Comparison of ENCODE assay signal across 8 cellular contexts in genomic region chr11:2445107-2445947, GRCh38. TPM values are rescaled to one million over a fixed set of nuclear protein-coding genes. Genes with fewer than 3 reads are reported as not detected.
DNase-seq lines count a peak whose midpoint lies in the region; ATAC-seq and TF ChIP-seq lines count a peak whose summit lies in the region.

No MANE protein-coding gene starts in this region.

- no peak overlapping the region for H3K27ac ChIP-seq in sigmoid colon

- H3K9me3 Mint-ChIP-seq in activated CD4-positive, alpha-beta T cell treated with anti-CD3 and anti-CD28 coated beads, Interleukin-2, amount 10 ng/mL, durations not matched to agents 7 days and 5 days: no peaks in the 10 kb centered on the region

- intact Hi-C loops in Right ventricle myocardium superior (cut with DNase I) (loop anchor here (5.0 kb wide), 2 partner anchors 77 to 532 kb away; no protein-coding TSS in a partner anchor), sigmoid colon (cut with DNase I) (no loop called here)

- H3K9me3 ChIP-seq in sigmoid colon: no peaks in the 10 kb centered on the region

- WGBS in sigmoid colon, 2 donors: 2 to 6% methylated on average over 80 of the region's 80 CpGs

- H3K4me3 ChIP-seq in sigmoid colon: peak overlapping the region in 3 of 4 donors; percentile 34 to 43 (median 38)

- POLR2A ChIA-PET in HEK293T (lab: Yijun Ruan, JAX): no interaction called here
- POLR2A ChIA-PET in activated CD4-positive, alpha-beta T cell treated with anti-CD3 and anti-CD28 coated beads, Interleukin-2, amount 10 ng/mL, durations not matched to agents 7 days and 5 days (lab: Charles Lee): no interaction called here

- DNase-seq in HEK293T (ENCODE audit: extremely low spot score) (peak; percentile 26), Right ventricle myocardium superior (peak; percentile 55), sigmoid colon (no peak), GM10266 (ENCODE audit: extremely low spot score) (no peak), erythroblast (lab: John Stamatoyannopoulos, UW) (no peak), EL (no peak)
- DNase-seq in activated CD4-positive, alpha-beta T cell treated with anti-CD3 and anti-CD28 coated beads, Interleukin-2, amount 10 ng/mL, durations not matched to agents 7 days and 5 days: peak; percentile 26

- peaks cover 18 to 88% (median 47%) of the 10 kb centered on the region in 3 donors for H3K27me3 ChIP-seq in sigmoid colon

- CTCF ChIA-PET in HEK293T (lab: Yijun Ruan, JAX): interaction anchor here (0.6 kb wide), 1 partner anchor 259 kb away, joined by 3 read pairs; no protein-coding TSS in a partner anchor
- CTCF ChIA-PET in activated CD4-positive, alpha-beta T cell treated with anti-CD3 and anti-CD28 coated beads, Interleukin-2, amount 10 ng/mL, durations not matched to agents 7 days and 5 days (lab: Charles Lee): interaction anchor here (1.2 to 2.1 kb wide), 3 partner anchors 75 to 88 kb away, joined by 3 to 5 read pairs (median 4); no protein-coding TSS in a partner anchor

- H3K36me3 Mint-ChIP-seq in activated CD4-positive, alpha-beta T cell treated with anti-CD3 and anti-CD28 coated beads, Interleukin-2, amount 10 ng/mL, durations not matched to agents 7 days and 5 days (ENCODE audit: low read depth): peaks cover 5% of the 10 kb centered on the region

- no peaks in the 10 kb centered on the region for H3K36me3 ChIP-seq in sigmoid colon

- no peak for TF ChIP-seq POLR2A in sigmoid colon (IDR thresholded peaks at IDR 0.05)
- no peak for TF ChIP-seq POLR2A in erythroblast (IDR thresholded peaks at IDR 0.05; ENCODE audit: low read length)

- no peak for TF ChIP-seq EP300 in sigmoid colon (IDR thresholded peaks at IDR 0.05)

- no peak for TF ChIP-seq CTCF in sigmoid colon (IDR thresholded peaks at IDR 0.05)
- TF ChIP-seq CTCF in GM10266 (IDR thresholded peaks at IDR 0.05; ENCODE audit: control insufficient read depth, insufficient read depth, low read depth, missing control alignments): no peak

- peak overlapping the region; percentile 86 for H3K27ac Mint-ChIP-seq in activated CD4-positive, alpha-beta T cell treated with anti-CD3 and anti-CD28 coated beads, Interleukin-2, amount 10 ng/mL, durations not matched to agents 7 days and 5 days

- H3K4me1 ChIP-seq in sigmoid colon: peaks cover 0 to 15% (median 4%) of the 10 kb centered on the region in 4 donors

- peaks cover 39% of the 10 kb centered on the region for H3K4me1 Mint-ChIP-seq in activated CD4-positive, alpha-beta T cell treated with anti-CD3 and anti-CD28 coated beads, Interleukin-2, amount 10 ng/mL, durations not matched to agents 7 days and 5 days

- ATAC-seq in Right ventricle myocardium superior (ENCODE audit: poor library complexity): peak; percentile 3
- ATAC-seq in HG02588 (IDR thresholded peaks at IDR 0.05; ENCODE audit: unreplicated experiment): no peak

- H3K27me3 Mint-ChIP-seq in activated CD4-positive, alpha-beta T cell treated with anti-CD3 and anti-CD28 coated beads, Interleukin-2, amount 10 ng/mL, durations not matched to agents 7 days and 5 days: peaks cover 10% of the 10 kb centered on the region

- peak overlapping the region; percentile 91 for H3K4me3 Mint-ChIP-seq in activated CD4-positive, alpha-beta T cell treated with anti-CD3 and anti-CD28 coated beads, Interleukin-2, amount 10 ng/mL, durations not matched to agents 7 days and 5 days

TF ChIP-seq in HEK293T, 16 proteins besides CTCF, POLR2A, EP300 and RAD21:
- peak; percentile 38; the same call in 1 of the 2 replicates for TF ChIP-seq L3MBTL2 (conservative IDR thresholded peaks at IDR 0.05)
- TF ChIP-seq ELF4 (IDR thresholded peaks at IDR 0.05): no peak
- TF ChIP-seq FOXM1 (IDR thresholded peaks at IDR 0.05; ENCODE audit: borderline replicate concordance): no peak

RNA-seq across cellular contexts. Expression of gene KCNQ1, which starts 0.5 kb away (rescaled TPM):
- total RNA-seq in activated CD4-positive, alpha-beta T cell treated with anti-CD3 and anti-CD28 coated beads, Interleukin-2, amount 10 ng/mL, durations not matched to agents 7 days and 5 days: 10 to 100 TPM; 20.4 to 24.3 TPM
- total RNA-seq in Right ventricle myocardium superior (33.4 TPM), sigmoid colon (1 to 10 TPM; 1.1 to 3.8 (median 3.1) TPM)
- polyA plus RNA-seq in sigmoid colon: 10 to 100 TPM in 1 of 3 donors, 1 to 10 TPM in 2; 7.8 to 25.2 (median 9.5) TPM

RNA-seq across cellular contexts. Expression of gene TRPM5, which starts 1.0 kb away (rescaled TPM):
- under 1 TPM in 1 of 2 experiments, not detected in 1; 0.07 TPM for total RNA-seq in activated CD4-positive, alpha-beta T cell treated with anti-CD3 and anti-CD28 coated beads, Interleukin-2, amount 10 ng/mL, durations not matched to agents 7 days and 5 days
- not detected for total RNA-seq in Right ventricle myocardium superior
- total RNA-seq in sigmoid colon: not detected
- 1 to 10 TPM in 1 of 3 donors, under 1 TPM in 1, not detected in 1; 0.60 to 2.8 TPM for polyA plus RNA-seq in sigmoid colon

RNA-seq across cellular contexts. Expression of gene TSSC4, which starts 44.8 kb away (rescaled TPM):
- 10 to 100 TPM; 31.1 to 47.5 TPM for total RNA-seq in activated CD4-positive, alpha-beta T cell treated with anti-CD3 and anti-CD28 coated beads, Interleukin-2, amount 10 ng/mL, durations not matched to agents 7 days and 5 days
- 36.2 TPM for total RNA-seq in Right ventricle myocardium superior
- 10 to 100 TPM; 45.1 to 60.1 (median 53.2) TPM for total RNA-seq in sigmoid colon
- polyA plus RNA-seq in sigmoid colon: 10 to 100 TPM; 43.7 to 51.1 (median 47.7) TPM

Comparison
In these comparisons a context has a peak if more than half of its experiments do, and no peak if none do; other contexts are left out.
1. DNase-seq: peak in HEK293T (single experiment), activated CD4-positive, alpha-beta T cell treated with anti-CD3 and anti-CD28 coated beads, Interleukin-2, amount 10 ng/mL, durations not matched to agents 7 days and 5 days (single experiment) and Right ventricle myocardium superior (single experiment); none in sigmoid colon (single experiment), GM10266 (single experiment), erythroblast (0 of 2) and EL (single experiment).